ENCODE assay signal across 1 cellular context in genomic region chr11:64888761-64889511, GRCh38.
TF ChIP-seq lines count a peak whose summit lies in the region.

No MANE protein-coding gene starts in this region.

TF ChIP-seq in K562, 482 proteins besides CTCF, POLR2A, EP300 and RAD21 (continued from another document and continues in another):
- TF ChIP-seq POLR2B (IDR thresholded peaks at IDR 0.05; ENCODE audit: low read depth, partially characterized antibody) = no peak
- TF ChIP-seq CCAR2 (IDR thresholded peaks at IDR 0.05; ENCODE audit: low read depth, low read length) = no peak
- 0 out of 2 replicates have a peak, but pooled peaks have one; percentile 48 for TF ChIP-seq ZNF609 (CRISPR knock-in tag; IDR thresholded peaks at IDR 0.05; ENCODE audit: borderline replicate concordance)
- peak; percentile 89 to 97 for TF ChIP-seq TRIM24 (IDR thresholded peaks at IDR 0.05)
- peak; percentile 58; the same call in 1 of the 2 replicates for TF ChIP-seq HBP1 (CRISPR knock-in tag; IDR thresholded peaks at IDR 0.05)
- no peak for TF ChIP-seq MXD1 (CRISPR knock-in tag; IDR thresholded peaks at IDR 0.05; ENCODE audit: borderline replicate concordance, poor library complexity, severe bottlenecking)
- no peak for TF ChIP-seq ILF3 (IDR thresholded peaks at IDR 0.05; ENCODE audit: borderline replicate concordance)
- no peak for TF ChIP-seq ARID4B (CRISPR knock-in tag; IDR thresholded peaks at IDR 0.05)
- peak; percentile 90 for TF ChIP-seq PHB2 (IDR thresholded peaks at IDR 0.05; ENCODE audit: low read depth)
- TF ChIP-seq CTCFL (IDR thresholded peaks at IDR 0.05; ENCODE audit: borderline replicate concordance, insufficient read depth, low read depth, low read length, poor library complexity, severe bottlenecking) = no peak
- peak; percentile 53; the same call in 1 of the 2 replicates for TF ChIP-seq ZBTB26 (CRISPR knock-in tag; IDR thresholded peaks at IDR 0.05)
- 0 out of 2 replicates have a peak, but pooled peaks have one; percentile 17 for TF ChIP-seq HNRNPL (IDR thresholded peaks at IDR 0.05; ENCODE audit: low read depth, low read length)
- TF ChIP-seq ZNF143 (CRISPR knock-in tag; IDR thresholded peaks at IDR 0.05) = no peak
- no peak for TF ChIP-seq ZNF184 (CRISPR knock-in tag; IDR thresholded peaks at IDR 0.05)
- no peak for TF ChIP-seq ZNF780A (CRISPR knock-in tag; IDR thresholded peaks at IDR 0.05)
- TF ChIP-seq ZBTB49 (CRISPR knock-in tag; IDR thresholded peaks at IDR 0.05; ENCODE audit: borderline replicate concordance) = no peak
- TF ChIP-seq TGIF2 (CRISPR knock-in tag; IDR thresholded peaks at IDR 0.05) = no peak
- TF ChIP-seq GTF2B (IDR thresholded peaks at IDR 0.05; ENCODE audit: extremely low read depth, insufficient read length) = no peak
- TF ChIP-seq ZNF12 (CRISPR knock-in tag; IDR thresholded peaks at IDR 0.05) = peak; percentile 33; the same call in 1 of the 2 replicates
- peak; percentile 27 for TF ChIP-seq TAF1 (IDR thresholded peaks at IDR 0.05; ENCODE audit: control insufficient read depth, extremely low read depth, insufficient read depth, low read length, severe bottlenecking)
- peak; percentile 32; the same call in 1 of the 2 replicates for TF ChIP-seq RBFOX2 (IDR thresholded peaks at IDR 0.05; ENCODE audit: low read depth, low read length)
- TF ChIP-seq ZNF668 (CRISPR knock-in tag; IDR thresholded peaks at IDR 0.05) = no peak
- no peak for TF ChIP-seq POLR3A (IDR thresholded peaks at IDR 0.05; ENCODE audit: borderline replicate concordance, extremely low read depth, insufficient read depth, insufficient read length)
- no peak for TF ChIP-seq ZNF282 (CRISPR knock-in tag; IDR thresholded peaks at IDR 0.05)
- TF ChIP-seq MYBL2 (IDR thresholded peaks at IDR 0.05; ENCODE audit: low read depth) = no peak
- TF ChIP-seq MYBL2 (CRISPR knock-in tag; IDR thresholded peaks at IDR 0.05; ENCODE audit: borderline replicate concordance) = no peak
- no peak for TF ChIP-seq HNRNPK (IDR thresholded peaks at IDR 0.05; ENCODE audit: low read depth, low read length, poor library complexity, severe bottlenecking)
- TF ChIP-seq ZNF586 (CRISPR knock-in tag; conservative IDR thresholded peaks at IDR 0.05) = no peak
- TF ChIP-seq ZNF140 (CRISPR knock-in tag; IDR thresholded peaks at IDR 0.05) = no peak
- TF ChIP-seq TRIM25 (IDR thresholded peaks at IDR 0.05; ENCODE audit: borderline replicate concordance) = no peak
- peak; percentile 99 for TF ChIP-seq TCF3 (CRISPR knock-in tag; IDR thresholded peaks at IDR 0.05)
- no peak for TF ChIP-seq ZBTB34 (CRISPR knock-in tag; IDR thresholded peaks at IDR 0.05)
- TF ChIP-seq MBD2 (IDR thresholded peaks at IDR 0.05; ENCODE audit: borderline replicate concordance, low read depth) = peak; percentile 91
- TF ChIP-seq NUFIP1 (IDR thresholded peaks at IDR 0.05; ENCODE audit: partially characterized antibody) = no peak
- no peak for TF ChIP-seq ZNF124 (CRISPR knock-in tag; IDR thresholded peaks at IDR 0.05)
- TF ChIP-seq CHD2 (IDR thresholded peaks at IDR 0.05; ENCODE audit: low read depth, low read length) = no peak
- peak; percentile 86 for TF ChIP-seq RBM25 (IDR thresholded peaks at IDR 0.05; ENCODE audit: low read depth, low read length, severe bottlenecking)
- TF ChIP-seq YBX1 (IDR thresholded peaks at IDR 0.05) = no peak
- no peak for TF ChIP-seq IRF2 (CRISPR knock-in tag; IDR thresholded peaks at IDR 0.05)
- no peak for TF ChIP-seq HEY1 (CRISPR knock-in tag; IDR thresholded peaks at IDR 0.05; ENCODE audit: borderline replicate concordance)
